ENCODE assay signal across 8 cellular contexts in genomic region chr10:104045151-104046089, GRCh38. TPM values are rescaled to one million over a fixed set of nuclear protein-coding genes. Genes with fewer than 3 reads are reported as not detected.
DNase-seq lines count a peak whose midpoint lies in the region; ATAC-seq and TF ChIP-seq lines count a peak whose summit lies in the region.

No MANE protein-coding gene starts in this region.

- H3K9me3 Mint-ChIP-seq in osteocyte (ENCODE audit: unreplicated experiment): no peaks in the 10 kb centered on the region

- H3K4me1 Mint-ChIP-seq in osteocyte (ENCODE audit: unreplicated experiment): peaks cover 7% of the 10 kb centered on the region

- ATAC-seq in HG03175 (IDR thresholded peaks at IDR 0.05; ENCODE audit: unreplicated experiment) (no peak), HG02623 (IDR thresholded peaks at IDR 0.05; ENCODE audit: unreplicated experiment) (no peak), HG02884 (IDR thresholded peaks at IDR 0.05; ENCODE audit: unreplicated experiment) (no peak)

- H3K36me3 Mint-ChIP-seq in osteocyte (ENCODE audit: unreplicated experiment): no peaks in the 10 kb centered on the region

- DNase-seq in AG09319 (ENCODE audit: extremely low read depth, low read depth) (no peak), GM13976 (ENCODE audit: low spot score) (peak; percentile 48), RWPE1 (ENCODE audit: low spot score) (peak; percentile 44), fibroblast of the aortic adventitia (ENCODE audit: low read depth) (peak; percentile 88), osteocyte (ENCODE audit: extremely low spot score, unreplicated experiment) (peak; percentile 84)

- no peak overlapping the region for H3K27ac Mint-ChIP-seq in osteocyte (ENCODE audit: unreplicated experiment)

- no peak overlapping the region for H3K4me3 Mint-ChIP-seq in osteocyte (ENCODE audit: unreplicated experiment)

- H3K27ac ChIP-seq in RWPE1: peak overlapping the region; percentile 45

- POLR2A ChIA-PET in RWPE1 (lab: Yijun Ruan, JAX; ENCODE audit: low non-redundant PET): no interaction called here

- H3K4me3 ChIP-seq in fibroblast of the aortic adventitia (ENCODE audit: low read depth, low read length): no peak overlapping the region

- H3K27me3 Mint-ChIP-seq in osteocyte (ENCODE audit: unreplicated experiment): peaks cover 4% of the 10 kb centered on the region

- in situ Hi-C loops in GM13976 (cut with MboI; ENCODE audit: low sequenced_read_pairs, unreplicated experiment): no loop called here

- CTCF ChIA-PET in RWPE1 (lab: Yijun Ruan, JAX): interaction anchor here (0.5 to 1.1 kb wide), 7 partner anchors 12 to 399 kb away, joined by 3 to 5 read pairs (median 4); partner anchors contain the start of gene GSTO1

- peak; percentile 88 for TF ChIP-seq CTCF in AG09319 (IDR thresholded peaks at IDR 0.05; ENCODE audit: low read depth, low read length)
- no peak for TF ChIP-seq CTCF in GM13976 (IDR thresholded peaks at IDR 0.05; ENCODE audit: borderline replicate concordance, control extremely low read depth, extremely low read depth, insufficient read depth, missing control alignments)
- TF ChIP-seq CTCF in RWPE1 (conservative IDR thresholded peaks at IDR 0.05; ENCODE audit: low read depth): no peak
- peak; percentile 94 for TF ChIP-seq CTCF in fibroblast of the aortic adventitia (IDR thresholded peaks at IDR 0.05; ENCODE audit: insufficient read depth, low read length)
- TF ChIP-seq CTCF in osteocyte (IDR thresholded peaks at IDR 0.05): peak; percentile 83

RNA-seq across cellular contexts. Expression of gene COL17A1, which starts 40.3 kb away (rescaled TPM):
- total RNA-seq in fibroblast of the aortic adventitia (ENCODE audit: low replicate concordance) (2.0 and 2.3 TPM in 2 replicates), osteocyte (not detected in 2 replicates)

Comparison
In these comparisons a context has a peak if more than half of its experiments do, and no peak if none do; other contexts are left out.
1. CTCF ChIP-seq: peak in AG09319 (single experiment), fibroblast of the aortic adventitia (single experiment) and osteocyte (single experiment); none in GM13976 (single experiment) and RWPE1 (single experiment).